ENCODE assay signal across 33 cellular contexts in the genomic region with DNA sequence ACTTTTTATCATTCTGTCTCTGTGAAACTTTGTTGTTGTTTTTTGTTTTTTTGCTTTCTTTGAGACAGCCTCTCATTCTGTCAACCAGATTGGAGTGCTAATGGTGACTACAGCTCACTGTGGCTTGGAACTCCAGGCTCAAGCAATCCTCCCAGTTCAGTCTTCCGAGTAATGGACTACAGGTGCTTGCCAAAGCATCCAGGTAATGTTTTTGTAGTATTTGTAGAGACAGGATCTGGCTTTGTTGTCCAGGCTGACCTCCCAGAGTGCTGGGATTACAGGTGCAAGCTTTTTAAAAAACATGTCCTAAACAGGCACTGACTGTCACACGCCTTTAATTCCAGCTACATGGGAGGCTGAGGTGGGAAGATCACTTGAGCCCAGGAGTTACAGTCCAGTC.
DNase-seq lines count a peak whose midpoint lies in the region; ATAC-seq and TF ChIP-seq lines count a peak whose summit lies in the region.
"Had no signal": no experiment of that assay in that cellular context is flagged by ENCODE, and none has a peak within 500 bp of the region (broad histone marks: within the 10 kb centered on the region; RNA-seq: fewer than 3 reads in every experiment).

No MANE protein-coding gene starts in this region.

- no peaks in the 10 kb centered on the region for H3K9me3 ChIP-seq in PC-9 (ENCODE audit: insufficient read depth, low read depth)
- H3K9me3 ChIP-seq: A549; BE2C; BLaER1; BLaER1 treated with 17β-estradiol and CSF1 and Interleukin-3, amounts not matched to agents 10 nM and 100 nM; Caco-2 had no signal

- POLR2A ChIA-PET in PC-9 (lab: Charles Lee; ENCODE audit: unreplicated experiment), result no interaction called here

- H2AFZ ChIP-seq in PC-9, result peak overlapping the region; percentile 33; the same call in 1 of the 2 replicates

- H3K4me1 ChIP-seq in PC-9 (replicated peaks; ENCODE audit: insufficient read depth), result no peaks in the 10 kb centered on the region
- H3K4me1 ChIP-seq: A549; BE2C; BLaER1; BLaER1 treated with 17β-estradiol and CSF1 and Interleukin-3, amounts not matched to agents 10 nM and 100 nM; Caco-2 had no signal

- no peak overlapping the region for H3K4me3 ChIP-seq in PC-9
- H3K4me3 ChIP-seq: A549; BLaER1; BLaER1 treated with 17β-estradiol and CSF1 and Interleukin-3, amounts not matched to agents 10 nM and 100 nM had no signal

- no peak overlapping the region for H3K27ac ChIP-seq in PC-9
- H3K27ac ChIP-seq: 22Rv1; A549; BLaER1; BLaER1 treated with 17β-estradiol and CSF1 and Interleukin-3, amounts not matched to agents 10 nM and 100 nM; C4-2B had no signal

- H3F3A ChIP-seq in PC-9 (ENCODE audit: insufficient read depth, low read depth), result no peaks in the 10 kb centered on the region

- in situ Hi-C loops in G401 (cut with HindIII; ENCODE audit: low sequenced_read_pairs), result no loop called here

- no peak for TF ChIP-seq CTCF in PC-9 (conservative IDR thresholded peaks at IDR 0.05)

- H3K9me2 ChIP-seq in PC-9 (ENCODE audit: insufficient read depth), result no peaks in the 10 kb centered on the region

- no peaks in the 10 kb centered on the region for H3K27me3 ChIP-seq in PC-9 (ENCODE audit: insufficient read depth, low read depth)
- H3K27me3 ChIP-seq: BE2C, BLaER1 had no signal

- BruUV-seq in PC-9 (replicated peaks; lab: Mats Ljungman, UMichigan), result no TSS peak

- no peaks in the 10 kb centered on the region for H3K79me2 ChIP-seq in PC-9 (ENCODE audit: low read depth)

- no peaks in the 10 kb centered on the region for H4K20me1 ChIP-seq in PC-9 (ENCODE audit: insufficient read depth)
- H4K20me1 ChIP-seq: BLaER1; BLaER1 treated with 17β-estradiol and CSF1 and Interleukin-3, amounts not matched to agents 10 nM and 100 nM had no signal

- H3K4me2 ChIP-seq in PC-9, result no peak overlapping the region
- H3K4me2 ChIP-seq: A549; BLaER1; BLaER1 treated with 17β-estradiol and CSF1 and Interleukin-3, amounts not matched to agents 10 nM and 100 nM had no signal

- intact Hi-C loops in PC-9 (cut with micrococcal nuclease; ENCODE audit: unreplicated experiment), result no loop called here

- CTCF ChIA-PET in PC-9 (lab: Charles Lee), result no interaction called here

- ATAC-seq in GM21360 (IDR thresholded peaks at IDR 0.05; ENCODE audit: unreplicated experiment), result no peak
- ATAC-seq: A549; CD8-positive, alpha-beta T cell had no signal

- DNase-seq in G401 (ENCODE audit: low spot score) (peak; percentile 66), NCI-H69 (lab: John Stamatoyannopoulos, UW) (peak; percentile 66), PC-9 (no peak), cerebellar cortex (ENCODE audit: low spot score) (peak; percentile 62), COLO829 (ENCODE audit: low spot score) (no peak), dermis blood vessel endothelial cell (no peak), NCI-H2107 (lab: John Stamatoyannopoulos, UW) (no peak)
- DNase-seq: 8988T; ACHN; AML-193; BE2C; C1 segment of cervical spinal cord; Caco-2; Calu3; CD4-positive, alpha-beta memory T cell; CD4-positive, alpha-beta T cell; CD4-positive, CD25-positive, alpha-beta regulatory T cell; CD8-positive, alpha-beta memory T cell; CD8-positive, alpha-beta T cell; COR-L47; DMS 273 treated with DMSO at 0.1 percent for 48 hours; DMS153; DMS53; DMS79; DMS79 treated with DMSO at 0.1 percent for 48 hours; DND-41; EL had no signal

- no peaks in the 10 kb centered on the region for H3K36me3 ChIP-seq in PC-9 (ENCODE audit: low read depth)
- H3K36me3 ChIP-seq: BE2C; BLaER1; BLaER1 treated with 17β-estradiol and CSF1 and Interleukin-3, amounts not matched to agents 10 nM and 100 nM had no signal

Comparison
In these comparisons a context has a peak if more than half of its experiments do, and no peak if none do; other contexts are left out.
1. DNase-seq: peak in G401 (single experiment), NCI-H69 (single experiment) and cerebellar cortex (single experiment); none in PC-9 (0 of 2), COLO829 (single experiment), dermis blood vessel endothelial cell (single experiment) and NCI-H2107 (single experiment).